In genomic region chr17:10251212-10251948, GRCh38 we compare ENCODE assay signal across 13 cellular contexts. TPM values are rescaled to one million over a fixed set of nuclear protein-coding genes. Genes with fewer than 3 reads are reported as not detected.
A peak's percentile ranks its signal among the peaks of the same experiment; 100 is the strongest.
DNase-seq lines count a peak whose midpoint lies in the region; ATAC-seq lines count a peak whose summit lies in the region.
"Had no signal": no experiment of that assay in that cellular context is flagged by ENCODE, and none has a peak within 500 bp of the region (broad histone marks: within the 10 kb centered on the region; RNA-seq: fewer than 3 reads in every experiment).

No MANE protein-coding gene starts in this region.

- no peak overlapping the region for H3K4me3 Mint-ChIP-seq in activated T-helper 17 cell treated with anti-CD3 and anti-CD28 coated beads, Interleukin-2, amount 50 U/mL, for 72 hours
- no peak overlapping the region for H3K4me3 Mint-ChIP-seq in activated CD4-positive, alpha-beta memory T cell treated with anti-CD3 and anti-CD28 coated beads for 36 hours

- H3K79me2 ChIP-seq in GM23248 (ENCODE audit: insufficient read depth), result no peaks in the 10 kb centered on the region

- H3F3A ChIP-seq in GM23248 (ENCODE audit: insufficient read depth), result no peaks in the 10 kb centered on the region

- H3K27ac Mint-ChIP-seq in activated T-helper 17 cell treated with anti-CD3 and anti-CD28 coated beads, Interleukin-2, amount 50 U/mL, for 72 hours, result no peak overlapping the region
- no peak overlapping the region for H3K27ac Mint-ChIP-seq in activated CD4-positive, alpha-beta memory T cell treated with anti-CD3 and anti-CD28 coated beads for 36 hours

- no peak overlapping the region for H3K27ac ChIP-seq in GM23248
- H3K27ac ChIP-seq: left lung, right atrium auricular region, RWPE1 had no signal

- H3K9me3 ChIP-seq in GM23248 (ENCODE audit: low read depth), result no peaks in the 10 kb centered on the region
- H3K9me3 ChIP-seq: HAP-1, left lung, right atrium auricular region had no signal

- 0 out of 2 replicates have a peak, but pooled peaks cover 7% of the 10 kb centered on the region for H3K27me3 ChIP-seq in GM23248 (replicated peaks; ENCODE audit: insufficient read depth)
- H3K27me3 ChIP-seq: right atrium auricular region had no signal

- H3K4me3 ChIP-seq in GM23248, result no peak overlapping the region
- H3K4me3 ChIP-seq: HAP-1, left lung, right atrium auricular region had no signal

- no peaks in the 10 kb centered on the region for H3K36me3 Mint-ChIP-seq in activated T-helper 17 cell treated with anti-CD3 and anti-CD28 coated beads, Interleukin-2, amount 50 U/mL, for 72 hours (ENCODE audit: low read depth)
- no peaks in the 10 kb centered on the region for H3K36me3 Mint-ChIP-seq in activated CD4-positive, alpha-beta memory T cell treated with anti-CD3 and anti-CD28 coated beads for 36 hours

- no peak overlapping the region for H3K9ac ChIP-seq in GM23248

- intact Hi-C loops in activated CD4-positive, alpha-beta memory T cell treated with anti-CD3 and anti-CD28 coated beads for 36 hours (cut with micrococcal nuclease), result no loop called here

- 68 to 74% methylated on average over 11 of the region's 11 CpGs for WGBS in GM23248 (ENCODE audit: low coverage in 1 of 2, low lambda C conversion rate in 2 of 2, missing lambda C conversion rate in 2 of 2), 2 experiments

- POLR2A ChIA-PET in activated CD4-positive, alpha-beta memory T cell treated with anti-CD3 and anti-CD28 coated beads for 36 hours (lab: Charles Lee), result no interaction called here

- no peaks in the 10 kb centered on the region for H3K4me1 Mint-ChIP-seq in activated T-helper 17 cell treated with anti-CD3 and anti-CD28 coated beads, Interleukin-2, amount 50 U/mL, for 72 hours
- no peaks in the 10 kb centered on the region for H3K4me1 Mint-ChIP-seq in activated CD4-positive, alpha-beta memory T cell treated with anti-CD3 and anti-CD28 coated beads for 36 hours (ENCODE audit: low read depth)

- DNase-seq in activated CD4-positive, CD25-positive, alpha-beta regulatory T cell treated with anti-CD3 and anti-CD28 coated beads, Interleukin-2, amount 50 U/mL, for 72 hours, result no peak
- DNase-seq in GM23248 (no peak), NCI-H1694 (lab: John Stamatoyannopoulos, UW) (no peak)
- no peak for DNase-seq in activated CD4-positive, alpha-beta memory T cell treated with anti-CD3 and anti-CD28 coated beads for 36 hours
- DNase-seq: anterior cingulate cortex, left lung had no signal

- CTCF ChIA-PET in activated CD4-positive, alpha-beta memory T cell treated with anti-CD3 and anti-CD28 coated beads for 36 hours (lab: Charles Lee), result interaction anchor here (1.2 kb wide), 1 partner anchor 365 kb away, joined by 3 read pairs; no protein-coding TSS in a partner anchor

- H3K27me3 Mint-ChIP-seq in activated T-helper 17 cell treated with anti-CD3 and anti-CD28 coated beads, Interleukin-2, amount 50 U/mL, for 72 hours, result peaks cover 4% of the 10 kb centered on the region
- peaks cover 1% of the 10 kb centered on the region for H3K27me3 Mint-ChIP-seq in activated CD4-positive, alpha-beta memory T cell treated with anti-CD3 and anti-CD28 coated beads for 36 hours

- in situ Hi-C loops in GM23248 (cut with MboI), result no loop called here

- peak; percentile 95 for ATAC-seq in GM18498 (IDR thresholded peaks at IDR 0.05; ENCODE audit: unreplicated experiment)
- ATAC-seq in GM19463 (IDR thresholded peaks at IDR 0.05; ENCODE audit: unreplicated experiment), result peak; percentile 97
- ATAC-seq in HG03025 (IDR thresholded peaks at IDR 0.05; ENCODE audit: low FRiP score, unreplicated experiment), result peak; percentile 59
- ATAC-seq in activated T-helper 17 cell treated with anti-CD3 and anti-CD28 coated beads, Interleukin-2, amount 50 U/mL, for 72 hours (replicated peaks), result peak; percentile 16
- ATAC-seq: left lung had no signal

- H2AFZ ChIP-seq in GM23248, result no peak overlapping the region

- H3K4me1 ChIP-seq in GM23248 (ENCODE audit: insufficient read depth), result 0 out of 2 replicates have a peak, but pooled peaks cover 6% of the 10 kb centered on the region
- H3K4me1 ChIP-seq: HAP-1, left lung, right atrium auricular region had no signal

- no peaks in the 10 kb centered on the region for H3K36me3 ChIP-seq in GM23248 (ENCODE audit: low read depth)
- H3K36me3 ChIP-seq: HAP-1, left lung, right atrium auricular region had no signal

- no peaks in the 10 kb centered on the region for H3K9me2 ChIP-seq in GM23248 (ENCODE audit: insufficient read depth)

- H3K4me2 ChIP-seq in GM23248 (ENCODE audit: unreplicated experiment), result no peak overlapping the region

- no peaks in the 10 kb centered on the region for H3K9me3 Mint-ChIP-seq in activated T-helper 17 cell treated with anti-CD3 and anti-CD28 coated beads, Interleukin-2, amount 50 U/mL, for 72 hours
- H3K9me3 Mint-ChIP-seq in activated CD4-positive, alpha-beta memory T cell treated with anti-CD3 and anti-CD28 coated beads for 36 hours, result peaks cover 4% of the 10 kb centered on the region

- no peaks in the 10 kb centered on the region for H4K20me1 ChIP-seq in GM23248 (ENCODE audit: insufficient read depth)

RNA-seq across cellular contexts. Expression of gene GAS7, which starts 53.0 kb away (rescaled TPM):
- under 1 TPM; 0.42 to 0.43 TPM for total RNA-seq in activated T-helper 17 cell treated with anti-CD3 and anti-CD28 coated beads, Interleukin-2, amount 50 U/mL, for 72 hours
- 13.4 and 15.0 TPM in 2 replicates for total RNA-seq in GM23248 (2014; rRNA removed; shearing (Covaris generic))
- 6.7 TPM in 2 replicates for polyA plus RNA-seq in GM23248 (2016; fragmentation: Nextera tagmentation; extraction: Ambion mirVana)
- total RNA-seq in activated CD4-positive, alpha-beta memory T cell treated with anti-CD3 and anti-CD28 coated beads for 36 hours, result under 1 TPM; 0.24 to 0.26 TPM

Comparison
In these comparisons a context has a peak if more than half of its experiments do, and no peak if none do; other contexts are left out.
1. ATAC-seq: peak in every context shown above with its lines; median percentile 97 in GM19463; 95 in GM18498; 59 in HG03025; 16 in activated T-helper 17 cell treated with anti-CD3 and anti-CD28 coated beads, Interleukin-2, amount 50 U/mL, for 72 hours.
2. RNA of gene GAS7, which starts 53.0 kb away (total RNA-seq): 13.4 to 15.0 TPM in GM23248; 0.42 to 0.43 TPM in activated T-helper 17 cell treated with anti-CD3 and anti-CD28 coated beads, Interleukin-2, amount 50 U/mL, for 72 hours and 0.24 to 0.26 TPM in activated CD4-positive, alpha-beta memory T cell treated with anti-CD3 and anti-CD28 coated beads for 36 hours; every median in the first group is over 10 times any median in the second.